ENCODE assay signal across 14 cellular contexts in the genomic region with DNA sequence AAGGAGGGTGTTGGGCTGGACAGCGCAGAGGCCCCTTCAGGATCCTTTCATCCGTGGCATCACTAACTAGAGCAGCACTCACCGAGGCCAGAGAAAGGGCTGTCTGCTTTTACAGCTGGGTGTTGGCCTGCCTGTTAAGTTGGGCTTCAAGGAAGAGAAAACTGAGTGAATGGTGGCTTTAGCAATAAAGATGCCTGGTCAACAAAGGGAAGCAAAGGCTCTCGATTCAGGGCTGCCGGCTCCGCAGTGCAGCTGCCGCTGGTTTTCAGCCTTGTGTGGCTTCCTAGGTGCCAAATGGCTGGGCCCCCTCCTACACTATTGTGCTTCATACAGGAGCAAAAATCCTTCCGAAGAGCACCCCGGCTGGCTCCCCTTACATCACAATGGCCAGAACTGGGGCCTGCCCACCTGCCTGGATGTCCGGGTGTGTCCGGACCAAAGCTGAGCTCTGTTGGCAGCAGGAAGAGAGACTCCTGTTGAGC.
"Had no signal": no experiment of that assay in that cellular context is flagged by ENCODE, and none has a peak within 500 bp of the region (broad histone marks: within the 10 kb centered on the region; RNA-seq: fewer than 3 reads in every experiment).

No MANE protein-coding gene starts in this region.

- H3K9me3 Mint-ChIP-seq: activated T-cell treated with anti-CD3 and anti-CD28 coated beads, Interleukin-2, amount 50 U/mL, for 24 hours; memory B cell had no signal

- DNase-seq: activated CD8-positive, alpha-beta memory T cell treated with anti-CD3 and anti-CD28 coated beads, Interleukin-2, amount 10 ng/mL, durations not matched to agents 7 days and 5 days; activated effector memory CD4-positive, alpha-beta T cell treated with anti-CD3 and anti-CD28 coated beads, Interleukin-2, amount 50 U/mL, for 16 hours; activated T-cell treated with anti-CD3 and anti-CD28 coated beads, Interleukin-2, amount 50 U/mL, for 24 hours; brain microvascular endothelial cell; esophagus squamous epithelium; glutamatergic neuron; pancreas; stimulated activated CD4-positive, alpha-beta T cell treated with anti-CD3 and anti-CD28 coated beads, Interleukin-4, amount 100 ng/mL, for 4 hours; T-helper 17 cell; tibial artery had no signal

- H3K4me1 Mint-ChIP-seq: activated CD8-positive, alpha-beta memory T cell treated with anti-CD3 and anti-CD28 coated beads, Interleukin-2, amount 10 ng/mL, durations not matched to agents 7 days and 5 days; T-helper 17 cell had no signal

- H3K36me3 ChIP-seq: brain microvascular endothelial cell, esophagus squamous epithelium, pancreas, tibial artery, vagina had no signal

- H3K4me3 Mint-ChIP-seq: activated CD8-positive, alpha-beta memory T cell treated with anti-CD3 and anti-CD28 coated beads, Interleukin-2, amount 10 ng/mL, durations not matched to agents 7 days and 5 days; activated naive CD8-positive, alpha-beta T cell; activated T-cell treated with anti-CD3 and anti-CD28 coated beads, Interleukin-2, amount 50 U/mL, for 24 hours; memory B cell; T-helper 17 cell had no signal

- H3K27ac ChIP-seq: brain microvascular endothelial cell, dorsolateral prefrontal cortex, esophagus squamous epithelium, pancreas, tibial artery, vagina had no signal

- H3K27ac Mint-ChIP-seq: activated CD8-positive, alpha-beta memory T cell treated with anti-CD3 and anti-CD28 coated beads, Interleukin-2, amount 10 ng/mL, durations not matched to agents 7 days and 5 days; activated naive CD8-positive, alpha-beta T cell; activated T-cell treated with anti-CD3 and anti-CD28 coated beads, Interleukin-2, amount 50 U/mL, for 24 hours; memory B cell; T-helper 17 cell had no signal

- H3K4me3 ChIP-seq: dorsolateral prefrontal cortex, esophagus squamous epithelium, pancreas, tibial artery, vagina had no signal

- H3K27me3 ChIP-seq: pancreas, vagina had no signal

- H3K9me3 ChIP-seq: esophagus squamous epithelium, pancreas, tibial artery, vagina had no signal

- H3K4me1 ChIP-seq: pancreas, tibial artery, vagina had no signal

- H3K27me3 Mint-ChIP-seq: memory B cell had no signal

- H3K36me3 Mint-ChIP-seq: activated CD8-positive, alpha-beta memory T cell treated with anti-CD3 and anti-CD28 coated beads, Interleukin-2, amount 10 ng/mL, durations not matched to agents 7 days and 5 days; activated naive CD8-positive, alpha-beta T cell; memory B cell had no signal
